ENCODE assay signal across 1 cellular context in the genomic region with DNA sequence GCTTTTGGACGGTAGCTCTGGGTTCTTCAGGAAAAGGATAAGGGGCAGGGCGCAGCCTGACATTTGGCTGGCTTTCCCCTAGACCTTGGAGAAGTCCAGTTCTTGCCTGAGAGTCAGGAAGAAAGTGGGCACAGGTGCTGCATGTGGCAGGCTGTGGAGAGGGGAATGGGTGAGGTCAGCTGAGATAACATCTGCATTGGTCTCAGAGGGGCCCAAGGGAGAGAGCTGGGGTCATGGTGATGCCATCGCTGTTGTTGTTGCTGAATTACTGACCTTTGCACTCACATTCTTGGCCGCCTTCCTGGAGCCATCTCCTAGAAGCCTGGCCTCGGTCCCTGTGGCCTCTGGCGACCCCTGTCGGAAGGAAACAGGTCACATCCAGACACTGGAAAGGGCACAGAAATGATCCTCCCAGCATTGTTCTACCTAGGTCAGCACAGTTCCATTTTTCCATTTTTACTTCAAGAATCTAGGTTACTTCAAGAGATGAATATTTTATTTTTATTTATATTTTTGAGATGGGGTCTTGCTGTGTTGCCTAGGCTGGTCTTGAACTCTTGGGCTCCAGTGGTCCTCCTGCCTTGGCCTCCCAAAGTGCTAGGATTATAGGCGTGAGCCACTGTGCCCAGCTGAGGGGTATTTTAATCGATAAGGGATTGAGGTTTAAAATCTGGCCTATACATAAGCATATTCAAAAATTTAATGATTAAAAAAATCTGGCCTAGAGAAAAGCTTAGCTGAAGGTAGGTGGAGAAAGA.
TF ChIP-seq lines count a peak whose summit lies in the region.

No MANE protein-coding gene starts in this region.

TF ChIP-seq in HepG2, 621 proteins besides CTCF, POLR2A, EP300 and RAD21 (continued from another document and continues in another):
- TF ChIP-seq, protein P1, sequence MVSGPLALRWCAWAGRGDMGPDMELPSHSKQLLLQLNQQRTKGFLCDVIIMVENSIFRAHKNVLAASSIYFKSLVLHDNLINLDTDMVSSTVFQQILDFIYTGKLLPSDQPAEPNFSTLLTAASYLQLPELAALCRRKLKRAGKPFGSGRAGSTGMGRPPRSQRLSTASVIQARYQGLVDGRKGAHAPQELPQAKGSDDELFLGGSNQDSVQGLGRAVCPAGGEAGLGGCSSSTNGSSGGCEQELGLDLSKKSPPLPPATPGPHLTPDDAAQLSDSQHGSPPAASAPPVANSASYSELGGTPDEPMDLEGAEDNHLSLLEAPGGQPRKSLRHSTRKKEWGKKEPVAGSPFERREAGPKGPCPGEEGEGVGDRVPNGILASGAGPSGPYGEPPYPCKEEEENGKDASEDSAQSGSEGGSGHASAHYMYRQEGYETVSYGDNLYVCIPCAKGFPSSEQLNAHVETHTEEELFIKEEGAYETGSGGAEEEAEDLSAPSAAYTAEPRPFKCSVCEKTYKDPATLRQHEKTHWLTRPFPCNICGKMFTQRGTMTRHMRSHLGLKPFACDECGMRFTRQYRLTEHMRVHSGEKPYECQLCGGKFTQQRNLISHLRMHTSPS (CRISPR knock-in tag; IDR thresholded peaks at IDR 0.05; ENCODE audit: low read depth): peak; percentile 88
- TF ChIP-seq ZNF12 (CRISPR knock-in tag; IDR thresholded peaks at IDR 0.05) (peak; percentile 91), MIER2 (CRISPR knock-in tag; IDR thresholded peaks at IDR 0.05) (peak; percentile 29; the same call in 1 of the 2 replicates), ZFX (CRISPR knock-in tag; IDR thresholded peaks at IDR 0.05; ENCODE audit: low read depth) (peak; percentile 49), YEATS4 (CRISPR knock-in tag; IDR thresholded peaks at IDR 0.05; ENCODE audit: borderline replicate concordance) (no peak), GABPB1 (CRISPR knock-in tag; IDR thresholded peaks at IDR 0.05) (peak; percentile 57), TBL1XR1 (IDR thresholded peaks at IDR 0.05; ENCODE audit: borderline replicate concordance, low read length, partially characterized antibody) (peak; percentile 35), ZNF746 (CRISPR knock-in tag; IDR thresholded peaks at IDR 0.05) (peak; percentile 83; the same call in 1 of the 2 replicates), ZNF274 (CRISPR knock-in tag; IDR thresholded peaks at IDR 0.05) (0 out of 2 replicates have a peak, but pooled peaks have one; percentile 52), MIXL1 (CRISPR knock-in tag; IDR thresholded peaks at IDR 0.05) (peak; percentile 43; the same call in 1 of the 2 replicates), POGZ (CRISPR knock-in tag; IDR thresholded peaks at IDR 0.05) (0 out of 2 replicates have a peak, but pooled peaks have one; percentile 36), BCL6 (CRISPR knock-in tag; IDR thresholded peaks at IDR 0.05) (peak; percentile 83), SALL1 (CRISPR knock-in tag; IDR thresholded peaks at IDR 0.05) (peak; percentile 94), ZNF331 (CRISPR knock-in tag; IDR thresholded peaks at IDR 0.05) (peak; percentile 48; the same call in 1 of the 2 replicates), CHD2 (IDR thresholded peaks at IDR 0.05; ENCODE audit: low read depth, low read length) (0 out of 2 replicates have a peak, but pooled peaks have one; percentile 17), HHEX (CRISPR knock-in tag; IDR thresholded peaks at IDR 0.05) (peak; percentile 64; the same call in 1 of the 2 replicates), NR2F2 (IDR thresholded peaks at IDR 0.05; ENCODE audit: borderline replicate concordance, low read depth) (peak; percentile 73), CBX1 (IDR thresholded peaks at IDR 0.05; ENCODE audit: low read depth) (peak; percentile 66), ZNF788 (CRISPR knock-in tag; IDR thresholded peaks at IDR 0.05; ENCODE audit: borderline replicate concordance) (0 out of 2 replicates have a peak, but pooled peaks have one; percentile 25)
- TF ChIP-seq, protein P2, sequence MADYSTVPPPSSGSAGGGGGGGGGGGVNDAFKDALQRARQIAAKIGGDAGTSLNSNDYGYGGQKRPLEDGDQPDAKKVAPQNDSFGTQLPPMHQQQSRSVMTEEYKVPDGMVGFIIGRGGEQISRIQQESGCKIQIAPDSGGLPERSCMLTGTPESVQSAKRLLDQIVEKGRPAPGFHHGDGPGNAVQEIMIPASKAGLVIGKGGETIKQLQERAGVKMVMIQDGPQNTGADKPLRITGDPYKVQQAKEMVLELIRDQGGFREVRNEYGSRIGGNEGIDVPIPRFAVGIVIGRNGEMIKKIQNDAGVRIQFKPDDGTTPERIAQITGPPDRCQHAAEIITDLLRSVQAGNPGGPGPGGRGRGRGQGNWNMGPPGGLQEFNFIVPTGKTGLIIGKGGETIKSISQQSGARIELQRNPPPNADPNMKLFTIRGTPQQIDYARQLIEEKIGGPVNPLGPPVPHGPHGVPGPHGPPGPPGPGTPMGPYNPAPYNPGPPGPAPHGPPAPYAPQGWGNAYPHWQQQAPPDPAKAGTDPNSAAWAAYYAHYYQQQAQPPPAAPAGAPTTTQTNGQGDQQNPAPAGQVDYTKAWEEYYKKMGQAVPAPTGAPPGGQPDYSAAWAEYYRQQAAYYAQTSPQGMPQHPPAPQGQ (CRISPR knock-in tag; IDR thresholded peaks at IDR 0.05; ENCODE audit: borderline replicate concordance): peak; percentile 31; the same call in 1 of the 2 replicates
- TF ChIP-seq, protein P3, sequence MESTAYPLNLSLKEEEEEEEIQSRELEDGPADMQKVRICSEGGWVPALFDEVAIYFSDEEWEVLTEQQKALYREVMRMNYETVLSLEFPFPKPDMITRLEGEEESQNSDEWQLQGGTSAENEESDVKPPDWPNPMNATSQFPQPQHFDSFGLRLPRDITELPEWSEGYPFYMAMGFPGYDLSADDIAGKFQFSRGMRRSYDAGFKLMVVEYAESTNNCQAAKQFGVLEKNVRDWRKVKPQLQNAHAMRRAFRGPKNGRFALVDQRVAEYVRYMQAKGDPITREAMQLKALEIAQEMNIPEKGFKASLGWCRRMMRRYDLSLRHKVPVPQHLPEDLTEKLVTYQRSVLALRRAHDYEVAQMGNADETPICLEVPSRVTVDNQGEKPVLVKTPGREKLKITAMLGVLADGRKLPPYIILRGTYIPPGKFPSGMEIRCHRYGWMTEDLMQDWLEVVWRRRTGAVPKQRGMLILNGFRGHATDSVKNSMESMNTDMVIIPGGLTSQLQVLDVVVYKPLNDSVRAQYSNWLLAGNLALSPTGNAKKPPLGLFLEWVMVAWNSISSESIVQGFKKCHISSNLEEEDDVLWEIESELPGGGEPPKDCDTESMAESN (CRISPR knock-in tag; conservative IDR thresholded peaks at IDR 0.05): peak; percentile 54; the same call in 1 of the 2 replicates
- TF ChIP-seq, protein P4, sequence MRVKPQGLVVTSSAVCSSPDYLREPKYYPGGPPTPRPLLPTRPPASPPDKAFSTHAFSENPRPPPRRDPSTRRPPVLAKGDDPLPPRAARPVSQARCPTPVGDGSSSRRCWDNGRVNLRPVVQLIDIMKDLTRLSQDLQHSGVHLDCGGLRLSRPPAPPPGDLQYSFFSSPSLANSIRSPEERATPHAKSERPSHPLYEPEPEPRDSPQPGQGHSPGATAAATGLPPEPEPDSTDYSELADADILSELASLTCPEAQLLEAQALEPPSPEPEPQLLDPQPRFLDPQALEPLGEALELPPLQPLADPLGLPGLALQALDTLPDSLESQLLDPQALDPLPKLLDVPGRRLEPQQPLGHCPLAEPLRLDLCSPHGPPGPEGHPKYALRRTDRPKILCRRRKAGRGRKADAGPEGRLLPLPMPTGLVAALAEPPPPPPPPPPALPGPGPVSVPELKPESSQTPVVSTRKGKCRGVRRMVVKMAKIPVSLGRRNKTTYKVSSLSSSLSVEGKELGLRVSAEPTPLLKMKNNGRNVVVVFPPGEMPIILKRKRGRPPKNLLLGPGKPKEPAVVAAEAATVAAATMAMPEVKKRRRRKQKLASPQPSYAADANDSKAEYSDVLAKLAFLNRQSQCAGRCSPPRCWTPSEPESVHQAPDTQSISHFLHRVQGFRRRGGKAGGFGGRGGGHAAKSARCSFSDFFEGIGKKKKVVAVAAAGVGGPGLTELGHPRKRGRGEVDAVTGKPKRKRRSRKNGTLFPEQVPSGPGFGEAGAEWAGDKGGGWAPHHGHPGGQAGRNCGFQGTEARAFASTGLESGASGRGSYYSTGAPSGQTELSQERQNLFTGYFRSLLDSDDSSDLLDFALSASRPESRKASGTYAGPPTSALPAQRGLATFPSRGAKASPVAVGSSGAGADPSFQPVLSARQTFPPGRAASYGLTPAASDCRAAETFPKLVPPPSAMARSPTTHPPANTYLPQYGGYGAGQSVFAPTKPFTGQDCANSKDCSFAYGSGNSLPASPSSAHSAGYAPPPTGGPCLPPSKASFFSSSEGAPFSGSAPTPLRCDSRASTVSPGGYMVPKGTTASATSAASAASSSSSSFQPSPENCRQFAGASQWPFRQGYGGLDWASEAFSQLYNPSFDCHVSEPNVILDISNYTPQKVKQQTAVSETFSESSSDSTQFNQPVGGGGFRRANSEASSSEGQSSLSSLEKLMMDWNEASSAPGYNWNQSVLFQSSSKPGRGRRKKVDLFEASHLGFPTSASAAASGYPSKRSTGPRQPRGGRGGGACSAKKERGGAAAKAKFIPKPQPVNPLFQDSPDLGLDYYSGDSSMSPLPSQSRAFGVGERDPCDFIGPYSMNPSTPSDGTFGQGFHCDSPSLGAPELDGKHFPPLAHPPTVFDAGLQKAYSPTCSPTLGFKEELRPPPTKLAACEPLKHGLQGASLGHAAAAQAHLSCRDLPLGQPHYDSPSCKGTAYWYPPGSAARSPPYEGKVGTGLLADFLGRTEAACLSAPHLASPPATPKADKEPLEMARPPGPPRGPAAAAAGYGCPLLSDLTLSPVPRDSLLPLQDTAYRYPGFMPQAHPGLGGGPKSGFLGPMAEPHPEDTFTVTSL (CRISPR knock-in tag; IDR thresholded peaks at IDR 0.05; ENCODE audit: borderline replicate concordance): peak; percentile 51; the same call in 1 of the 2 replicates
- TF ChIP-seq, protein P5, sequence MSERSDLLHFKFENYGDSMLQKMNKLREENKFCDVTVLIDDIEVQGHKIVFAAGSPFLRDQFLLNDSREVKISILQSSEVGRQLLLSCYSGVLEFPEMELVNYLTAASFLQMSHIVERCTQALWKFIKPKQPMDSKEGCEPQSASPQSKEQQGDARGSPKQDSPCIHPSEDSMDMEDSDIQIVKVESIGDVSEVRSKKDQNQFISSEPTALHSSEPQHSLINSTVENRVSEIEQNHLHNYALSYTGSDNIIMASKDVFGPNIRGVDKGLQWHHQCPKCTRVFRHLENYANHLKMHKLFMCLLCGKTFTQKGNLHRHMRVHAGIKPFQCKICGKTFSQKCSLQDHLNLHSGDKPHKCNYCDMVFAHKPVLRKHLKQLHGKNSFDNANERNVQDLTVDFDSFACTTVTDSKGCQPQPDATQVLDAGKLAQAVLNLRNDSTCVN (CRISPR knock-in tag; IDR thresholded peaks at IDR 0.05; ENCODE audit: borderline replicate concordance): peak; percentile 38; the same call in 1 of the 2 replicates
- TF ChIP-seq, protein P6, sequence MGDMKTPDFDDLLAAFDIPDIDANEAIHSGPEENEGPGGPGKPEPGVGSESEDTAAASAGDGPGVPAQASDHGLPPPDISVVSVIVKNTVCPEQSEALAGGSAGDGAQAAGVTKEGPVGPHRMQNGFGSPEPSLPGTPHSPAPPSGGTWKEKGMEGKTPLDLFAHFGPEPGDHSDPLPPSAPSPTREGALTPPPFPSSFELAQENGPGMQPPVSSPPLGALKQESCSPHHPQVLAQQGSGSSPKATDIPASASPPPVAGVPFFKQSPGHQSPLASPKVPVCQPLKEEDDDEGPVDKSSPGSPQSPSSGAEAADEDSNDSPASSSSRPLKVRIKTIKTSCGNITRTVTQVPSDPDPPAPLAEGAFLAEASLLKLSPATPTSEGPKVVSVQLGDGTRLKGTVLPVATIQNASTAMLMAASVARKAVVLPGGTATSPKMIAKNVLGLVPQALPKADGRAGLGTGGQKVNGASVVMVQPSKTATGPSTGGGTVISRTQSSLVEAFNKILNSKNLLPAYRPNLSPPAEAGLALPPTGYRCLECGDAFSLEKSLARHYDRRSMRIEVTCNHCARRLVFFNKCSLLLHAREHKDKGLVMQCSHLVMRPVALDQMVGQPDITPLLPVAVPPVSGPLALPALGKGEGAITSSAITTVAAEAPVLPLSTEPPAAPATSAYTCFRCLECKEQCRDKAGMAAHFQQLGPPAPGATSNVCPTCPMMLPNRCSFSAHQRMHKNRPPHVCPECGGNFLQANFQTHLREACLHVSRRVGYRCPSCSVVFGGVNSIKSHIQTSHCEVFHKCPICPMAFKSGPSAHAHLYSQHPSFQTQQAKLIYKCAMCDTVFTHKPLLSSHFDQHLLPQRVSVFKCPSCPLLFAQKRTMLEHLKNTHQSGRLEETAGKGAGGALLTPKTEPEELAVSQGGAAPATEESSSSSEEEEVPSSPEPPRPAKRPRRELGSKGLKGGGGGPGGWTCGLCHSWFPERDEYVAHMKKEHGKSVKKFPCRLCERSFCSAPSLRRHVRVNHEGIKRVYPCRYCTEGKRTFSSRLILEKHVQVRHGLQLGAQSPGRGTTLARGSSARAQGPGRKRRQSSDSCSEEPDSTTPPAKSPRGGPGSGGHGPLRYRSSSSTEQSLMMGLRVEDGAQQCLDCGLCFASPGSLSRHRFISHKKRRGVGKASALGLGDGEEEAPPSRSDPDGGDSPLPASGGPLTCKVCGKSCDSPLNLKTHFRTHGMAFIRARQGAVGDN (CRISPR knock-in tag; IDR thresholded peaks at IDR 0.05): peak; percentile 68
- TF ChIP-seq, protein P7, sequence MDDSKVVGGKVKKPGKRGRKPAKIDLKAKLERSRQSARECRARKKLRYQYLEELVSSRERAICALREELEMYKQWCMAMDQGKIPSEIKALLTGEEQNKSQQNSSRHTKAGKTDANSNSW (CRISPR knock-in tag; IDR thresholded peaks at IDR 0.05; ENCODE audit: borderline replicate concordance): 0 out of 2 replicates have a peak, but pooled peaks have one; percentile 28
- TF ChIP-seq, protein P8, sequence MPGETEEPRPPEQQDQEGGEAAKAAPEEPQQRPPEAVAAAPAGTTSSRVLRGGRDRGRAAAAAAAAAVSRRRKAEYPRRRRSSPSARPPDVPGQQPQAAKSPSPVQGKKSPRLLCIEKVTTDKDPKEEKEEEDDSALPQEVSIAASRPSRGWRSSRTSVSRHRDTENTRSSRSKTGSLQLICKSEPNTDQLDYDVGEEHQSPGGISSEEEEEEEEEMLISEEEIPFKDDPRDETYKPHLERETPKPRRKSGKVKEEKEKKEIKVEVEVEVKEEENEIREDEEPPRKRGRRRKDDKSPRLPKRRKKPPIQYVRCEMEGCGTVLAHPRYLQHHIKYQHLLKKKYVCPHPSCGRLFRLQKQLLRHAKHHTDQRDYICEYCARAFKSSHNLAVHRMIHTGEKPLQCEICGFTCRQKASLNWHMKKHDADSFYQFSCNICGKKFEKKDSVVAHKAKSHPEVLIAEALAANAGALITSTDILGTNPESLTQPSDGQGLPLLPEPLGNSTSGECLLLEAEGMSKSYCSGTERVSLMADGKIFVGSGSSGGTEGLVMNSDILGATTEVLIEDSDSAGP (CRISPR knock-in tag; IDR thresholded peaks at IDR 0.05; ENCODE audit: borderline replicate concordance): peak; percentile 54
- TF ChIP-seq, protein P9, sequence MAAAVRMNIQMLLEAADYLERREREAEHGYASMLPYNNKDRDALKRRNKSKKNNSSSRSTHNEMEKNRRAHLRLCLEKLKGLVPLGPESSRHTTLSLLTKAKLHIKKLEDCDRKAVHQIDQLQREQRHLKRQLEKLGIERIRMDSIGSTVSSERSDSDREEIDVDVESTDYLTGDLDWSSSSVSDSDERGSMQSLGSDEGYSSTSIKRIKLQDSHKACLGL (CRISPR knock-in tag; IDR thresholded peaks at IDR 0.05): no peak
- TF ChIP-seq, protein P10, sequence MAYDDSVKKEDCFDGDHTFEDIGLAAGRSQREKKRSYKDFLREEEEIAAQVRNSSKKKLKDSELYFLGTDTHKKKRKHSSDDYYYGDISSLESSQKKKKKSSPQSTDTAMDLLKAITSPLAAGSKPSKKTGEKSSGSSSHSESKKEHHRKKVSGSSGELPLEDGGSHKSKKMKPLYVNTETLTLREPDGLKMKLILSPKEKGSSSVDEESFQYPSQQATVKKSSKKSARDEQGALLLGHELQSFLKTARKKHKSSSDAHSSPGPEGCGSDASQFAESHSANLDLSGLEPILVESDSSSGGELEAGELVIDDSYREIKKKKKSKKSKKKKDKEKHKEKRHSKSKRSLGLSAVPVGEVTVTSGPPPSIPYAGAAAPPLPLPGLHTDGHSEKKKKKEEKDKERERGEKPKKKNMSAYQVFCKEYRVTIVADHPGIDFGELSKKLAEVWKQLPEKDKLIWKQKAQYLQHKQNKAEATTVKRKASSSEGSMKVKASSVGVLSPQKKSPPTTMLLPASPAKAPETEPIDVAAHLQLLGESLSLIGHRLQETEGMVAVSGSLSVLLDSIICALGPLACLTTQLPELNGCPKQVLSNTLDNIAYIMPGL (CRISPR knock-in tag; IDR thresholded peaks at IDR 0.05; ENCODE audit: borderline replicate concordance in 1 of 2, low read depth in 1 of 2): peak; percentile 72 to 82
